ENCODE assay signal across 15 cellular contexts in genomic region chrX:108134724-108135123, GRCh38.
"Had no signal": no experiment of that assay in that cellular context is flagged by ENCODE, and none has a peak within 500 bp of the region (broad histone marks: within the 10 kb centered on the region; RNA-seq: fewer than 3 reads in every experiment).

No MANE protein-coding gene starts in this region.

- ATAC-seq: left cardiac atrium, pancreas, sciatic nerve, T-helper 17 cell had no signal

- H3K27ac ChIP-seq: brain microvascular endothelial cell, pancreas, thoracic aorta, WERI-Rb-1 had no signal

- H3K9me3 ChIP-seq: pancreas, thoracic aorta had no signal

- FAIRE-seq: frontal cortex, pancreas had no signal

- H3K27me3 ChIP-seq: brain microvascular endothelial cell, pancreas had no signal

- H3K4me3 ChIP-seq: pancreas, thoracic aorta had no signal

- H3K4me1 ChIP-seq: pancreas had no signal

- DNase-seq: activated CD4-positive, alpha-beta T cell treated with anti-CD3 and anti-CD28 coated beads for 48 hours; activated CD8-positive, alpha-beta memory T cell treated with anti-CD3 and anti-CD28 coated beads for 24 hours; activated naive CD4-positive, alpha-beta T cell treated with Interleukin-2 at 50 U/mL for 16 hours; anterior cingulate cortex; brain microvascular endothelial cell; cortex of kidney; effector CD4-positive, alpha-beta T cell; head of caudate nucleus; left cardiac atrium; pancreas; T-helper 17 cell; WERI-Rb-1 had no signal

- H3K36me3 ChIP-seq: brain microvascular endothelial cell, pancreas, thoracic aorta, WERI-Rb-1 had no signal
